10 cellular contexts compared by ENCODE assay signal in the genomic region with DNA sequence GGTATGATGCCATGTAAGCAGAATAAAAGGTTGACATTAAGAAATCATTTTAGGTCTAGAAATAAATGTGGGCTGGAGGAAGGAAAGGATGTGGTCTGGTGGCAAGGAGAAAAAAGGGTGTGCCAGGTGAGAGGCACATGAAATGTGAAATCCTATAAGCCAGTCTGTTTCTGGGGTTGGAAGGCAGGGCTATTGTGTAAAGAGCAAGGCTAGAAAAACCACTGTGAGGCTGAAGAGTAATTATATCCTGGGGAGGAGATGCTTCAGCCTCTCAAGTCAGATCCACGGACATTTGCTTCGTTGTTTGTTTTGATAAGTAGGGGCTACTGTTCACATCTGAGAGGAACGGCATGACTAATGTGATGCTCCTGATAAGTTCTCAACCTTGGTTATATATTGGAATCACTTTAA.
DNase-seq lines count a peak whose midpoint lies in the region; ATAC-seq lines count a peak whose summit lies in the region.
"Had no signal": no experiment of that assay in that cellular context is flagged by ENCODE, and none has a peak within 500 bp of the region (broad histone marks: within the 10 kb centered on the region; RNA-seq: fewer than 3 reads in every experiment).

No MANE protein-coding gene starts in this region.

- no peaks in the 10 kb centered on the region for H3K27me3 Mint-ChIP-seq in activated CD4-positive, alpha-beta memory T cell treated with anti-CD3 and anti-CD28 coated beads, Interleukin-2, amount 10 ng/mL, durations not matched to agents 7 days and 5 days
- no peaks in the 10 kb centered on the region for H3K27me3 Mint-ChIP-seq in naive thymus-derived CD4-positive, alpha-beta T cell

- peaks cover 78% of the 10 kb centered on the region for H3K4me1 Mint-ChIP-seq in activated CD4-positive, alpha-beta memory T cell treated with anti-CD3 and anti-CD28 coated beads, Interleukin-2, amount 10 ng/mL, durations not matched to agents 7 days and 5 days
- peaks cover 27 to 66% (median 34%) of the 10 kb centered on the region in 7 donors for H3K4me1 Mint-ChIP-seq in naive thymus-derived CD4-positive, alpha-beta T cell

- peaks cover 3% of the 10 kb centered on the region for H3K9me3 Mint-ChIP-seq in activated CD4-positive, alpha-beta memory T cell treated with anti-CD3 and anti-CD28 coated beads, Interleukin-2, amount 10 ng/mL, durations not matched to agents 7 days and 5 days
- peaks cover 0 to 18% (median 0%) of the 10 kb centered on the region in 11 donors for H3K9me3 Mint-ChIP-seq in naive thymus-derived CD4-positive, alpha-beta T cell

- ATAC-seq in HG03378 (IDR thresholded peaks at IDR 0.05; ENCODE audit: unreplicated experiment) (peak; percentile 39), GM19035 (IDR thresholded peaks at IDR 0.05; ENCODE audit: unreplicated experiment) (no peak), HG03457 (IDR thresholded peaks at IDR 0.05; ENCODE audit: unreplicated experiment) (no peak)
- peak; percentile 76 for ATAC-seq in naive thymus-derived CD4-positive, alpha-beta T cell

- H3K27ac Mint-ChIP-seq in activated CD4-positive, alpha-beta memory T cell treated with anti-CD3 and anti-CD28 coated beads, Interleukin-2, amount 10 ng/mL, durations not matched to agents 7 days and 5 days, result peak overlapping the region; percentile 89
- peak overlapping the region; percentile 8 to 80 (median 71) for H3K27ac Mint-ChIP-seq in naive thymus-derived CD4-positive, alpha-beta T cell
- H3K27ac Mint-ChIP-seq: naive B cell had no signal

- no peaks in the 10 kb centered on the region for H3K36me3 ChIP-seq in naive thymus-derived CD4-positive, alpha-beta T cell (ENCODE audit: control insufficient read depth in 2 of 3, insufficient read depth in 3 of 3, low read length in 3 of 3)
- no peaks in the 10 kb centered on the region for H3K36me3 ChIP-seq in HAP-1 (replicated peaks)

- no peaks in the 10 kb centered on the region for H3K9me3 ChIP-seq in naive thymus-derived CD4-positive, alpha-beta T cell (ENCODE audit: control insufficient read depth in 2 of 3, low read length in 3 of 3)
- no peaks in the 10 kb centered on the region for H3K9me3 ChIP-seq in HAP-1

- intact Hi-C loops in naive thymus-derived CD4-positive, alpha-beta T cell (cut with micrococcal nuclease), result loop anchor here (1.0 to 5.0 kb wide), 7 partner anchors 10 to 238 kb away; a partner anchor contains a TSS

- H3K4me1 ChIP-seq in naive thymus-derived CD4-positive, alpha-beta T cell (ENCODE audit: control insufficient read depth in 2 of 2, insufficient read depth in 2 of 2, low read length in 2 of 2), result peaks cover 24 to 37% of the 10 kb centered on the region in 2 donors
- no peaks in the 10 kb centered on the region for H3K4me1 ChIP-seq in HAP-1

- in situ Hi-C loops in HAP-1 (cut with MboI; ENCODE audit: low sequenced_read_pairs), result no loop called here

- H3K4me3 Mint-ChIP-seq in activated CD4-positive, alpha-beta memory T cell treated with anti-CD3 and anti-CD28 coated beads, Interleukin-2, amount 10 ng/mL, durations not matched to agents 7 days and 5 days, result peak overlapping the region; percentile 62
- peak overlapping the region; percentile 58 to 84 (median 73) for H3K4me3 Mint-ChIP-seq in naive thymus-derived CD4-positive, alpha-beta T cell

- peaks cover 40% of the 10 kb centered on the region for H3K36me3 Mint-ChIP-seq in activated CD4-positive, alpha-beta memory T cell treated with anti-CD3 and anti-CD28 coated beads, Interleukin-2, amount 10 ng/mL, durations not matched to agents 7 days and 5 days (ENCODE audit: low read depth)
- peaks cover 0 to 27% (median 0%) of the 10 kb centered on the region in 5 donors for H3K36me3 Mint-ChIP-seq in naive thymus-derived CD4-positive, alpha-beta T cell
- H3K36me3 Mint-ChIP-seq: naive B cell had no signal

- POLR2A ChIA-PET in activated CD4-positive, alpha-beta memory T cell treated with anti-CD3 and anti-CD28 coated beads, Interleukin-2, amount 10 ng/mL, durations not matched to agents 7 days and 5 days (lab: Charles Lee), result interaction anchor here (0.7 to 7.4 kb wide), 18 partner anchors 8 to 130 kb away, joined by 3 to 165 read pairs (median 4); a partner anchor contains a TSS
- POLR2A ChIA-PET in naive thymus-derived CD4-positive, alpha-beta T cell (lab: Charles Lee), result interaction anchor here (1.7 to 1.8 kb wide), 2 partner anchors 10 to 77 kb away, joined by 5 to 7 read pairs; a partner anchor contains a TSS

- DNase-seq in NCI-H2029 treated with DMSO at 0.1 percent for 48 hours (lab: John Stamatoyannopoulos, UW) (peak; percentile 17), NCI-H2029 (lab: John Stamatoyannopoulos, UW) (no peak), HAP-1 (ENCODE audit: low spot score in 2 of 2) (no peak)
- peak; percentile 68 for DNase-seq in activated CD4-positive, alpha-beta memory T cell treated with anti-CD3 and anti-CD28 coated beads, Interleukin-2, amount 10 ng/mL, durations not matched to agents 7 days and 5 days
- DNase-seq in naive thymus-derived CD4-positive, alpha-beta T cell, result peak in 6 of 9 donors; percentile 29 to 51 (median 44)
- DNase-seq: naive B cell had no signal

- CTCF ChIA-PET in activated CD4-positive, alpha-beta memory T cell treated with anti-CD3 and anti-CD28 coated beads, Interleukin-2, amount 10 ng/mL, durations not matched to agents 7 days and 5 days (lab: Charles Lee), result interaction anchor here (1.0 to 2.3 kb wide), 2 partner anchors 58 to 77 kb away, joined by 3 to 7 read pairs; a partner anchor contains a TSS
- CTCF ChIA-PET in naive thymus-derived CD4-positive, alpha-beta T cell (lab: Charles Lee), result no interaction called here

- H3K27ac ChIP-seq in naive thymus-derived CD4-positive, alpha-beta T cell (ENCODE audit: low read depth, low read length), result peak overlapping the region; percentile 6
- H3K27ac ChIP-seq: KMS-11 had no signal

- no peaks in the 10 kb centered on the region for H3K27me3 ChIP-seq in naive thymus-derived CD4-positive, alpha-beta T cell (ENCODE audit: control insufficient read depth in 2 of 2, insufficient read depth in 2 of 2, low read length in 2 of 2)
- H3K27me3 ChIP-seq in HAP-1 (ENCODE audit: low read depth), result no peaks in the 10 kb centered on the region

- H3K4me3 ChIP-seq in naive thymus-derived CD4-positive, alpha-beta T cell (ENCODE audit: low read length), result peak overlapping the region; percentile 18
- no peak overlapping the region for H3K4me3 ChIP-seq in HAP-1

Comparison
In these comparisons a context has a peak if more than half of its experiments do, and no peak if none do; other contexts are left out.
1. DNase-seq: peak in NCI-H2029 treated with DMSO at 0.1 percent for 48 hours (single experiment), activated CD4-positive, alpha-beta memory T cell treated with anti-CD3 and anti-CD28 coated beads, Interleukin-2, amount 10 ng/mL, durations not matched to agents 7 days and 5 days (single experiment) and naive thymus-derived CD4-positive, alpha-beta T cell (6 of 9); none in NCI-H2029 (single experiment) and HAP-1 (0 of 2).
2. ATAC-seq: peak in HG03378 (single experiment) and naive thymus-derived CD4-positive, alpha-beta T cell (single experiment); none in GM19035 (single experiment) and HG03457 (single experiment).